8 cellular contexts compared by ENCODE assay signal in genomic region chr15:52261498-52262242, GRCh38. TPM values are rescaled to one million over a fixed set of nuclear protein-coding genes. Genes with fewer than 3 reads are reported as not detected.
DNase-seq lines count a peak whose midpoint lies in the region; ATAC-seq and TF ChIP-seq lines count a peak whose summit lies in the region.

No MANE protein-coding gene starts in this region.

- POLR2A ChIA-PET in activated CD8-positive, alpha-beta T cell treated with anti-CD3 and anti-CD28 coated beads, Interleukin-2, amount 10 ng/mL, durations not matched to agents 7 days and 5 days (lab: Charles Lee), result interaction anchor here (0.5 to 1.4 kb wide), 10 partner anchors 11 to 421 kb away, joined by 3 to 8 read pairs (median 4); partner anchors contain the start of genes LEO1 and MYO5C

- H3K9me2 ChIP-seq in GM23338 (ENCODE audit: insufficient read depth) (no peaks in the 10 kb centered on the region), Karpas-422 (replicated peaks; ENCODE audit: insufficient read depth, low read length) (no peaks in the 10 kb centered on the region)

- H3K9ac ChIP-seq in Karpas-422 (ENCODE audit: low read length), result no peak overlapping the region

- H3K4me3 Mint-ChIP-seq in GM23338 (peak overlapping the region; percentile 46; the same call in 2 of the 3 replicates), naive B cell (peak overlapping the region in 7 of 8 donors; percentile 25 to 77 (median 65))
- peak overlapping the region; percentile 50 for H3K4me3 Mint-ChIP-seq in activated CD8-positive, alpha-beta T cell treated with anti-CD3 and anti-CD28 coated beads, Interleukin-2, amount 10 ng/mL, durations not matched to agents 7 days and 5 days

- 0 out of 2 replicates have a peak, but pooled peaks cover 4% of the 10 kb centered on the region for H3K36me3 ChIP-seq in GM23338 (ENCODE audit: insufficient read depth)
- H3K36me3 ChIP-seq in Karpas-422 (ENCODE audit: insufficient read depth, low read length), result no peaks in the 10 kb centered on the region

- H3K4me1 Mint-ChIP-seq in GM23338, result peaks cover 56% of the 10 kb centered on the region
- H3K4me1 Mint-ChIP-seq in activated CD8-positive, alpha-beta T cell treated with anti-CD3 and anti-CD28 coated beads, Interleukin-2, amount 10 ng/mL, durations not matched to agents 7 days and 5 days (ENCODE audit: low read depth), result peaks cover 63% of the 10 kb centered on the region
- peaks cover 23 to 35% (median 31%) of the 10 kb centered on the region in 3 donors for H3K4me1 Mint-ChIP-seq in naive B cell

- CTCF ChIA-PET in activated CD8-positive, alpha-beta T cell treated with anti-CD3 and anti-CD28 coated beads, Interleukin-2, amount 10 ng/mL, durations not matched to agents 7 days and 5 days (lab: Charles Lee), result interaction anchor here (0.7 to 2.7 kb wide), 24 partner anchors 9 to 474 kb away, joined by 3 to 22 read pairs (median 4); partner anchors contain the start of genes ATOSA, MYO5A and MYO5C

- peak overlapping the region; percentile 92 for H3K27ac ChIP-seq in GM23338 (ENCODE audit: low read depth)
- peak overlapping the region; percentile 74 for H3K27ac ChIP-seq in epithelial cell of prostate
- H3K27ac ChIP-seq in temporal lobe (ENCODE audit: low read depth, low read length), result peak overlapping the region; percentile 25
- no peak overlapping the region for H3K27ac ChIP-seq in Karpas-422 (ENCODE audit: low read length)

- H3K4me3 ChIP-seq in GM23338 (no peak overlapping the region), Karpas-422 (ENCODE audit: low read length) (no peak overlapping the region)

- peak; percentile 29 for TF ChIP-seq POLR2A in GM15510 (IDR thresholded peaks at IDR 0.05; ENCODE audit: borderline replicate concordance, extremely low read depth, insufficient read length)

- H3K27me3 ChIP-seq in GM23338 (ENCODE audit: insufficient read depth), result no peaks in the 10 kb centered on the region
- H3K27me3 ChIP-seq in Karpas-422 (ENCODE audit: low read length), result no peaks in the 10 kb centered on the region

- H4K20me1 ChIP-seq in GM23338 (replicated peaks; ENCODE audit: insufficient read depth), result no peaks in the 10 kb centered on the region
- H4K20me1 ChIP-seq in Karpas-422 (ENCODE audit: insufficient read depth, low read depth, low read length), result no peaks in the 10 kb centered on the region

- no peak; a peak in 1 of 4 replicates for TF ChIP-seq CTCF in GM23338 (conservative IDR thresholded peaks at IDR 0.05; ENCODE audit: low read depth in 2 of 2)

- H3K27me3 Mint-ChIP-seq in GM23338 (ENCODE audit: insufficient read depth, low read depth, poor library complexity) (peaks cover 9% of the 10 kb centered on the region), naive B cell (no peaks in the 10 kb centered on the region)
- H3K27me3 Mint-ChIP-seq in activated CD8-positive, alpha-beta T cell treated with anti-CD3 and anti-CD28 coated beads, Interleukin-2, amount 10 ng/mL, durations not matched to agents 7 days and 5 days (ENCODE audit: low read depth), result no peaks in the 10 kb centered on the region

- DNase-seq in GM23338 (ENCODE audit: low spot score) (peak; percentile 97), Kasumi-1 (lab: John Stamatoyannopoulos, UW) (peak; percentile 3 to 7), epithelial cell of prostate (ENCODE audit: low read depth, low spot score) (no peak), naive B cell (peak; percentile 51), Karpas-422 (no peak)
- peak; percentile 85 for DNase-seq in activated CD8-positive, alpha-beta T cell treated with anti-CD3 and anti-CD28 coated beads, Interleukin-2, amount 10 ng/mL, durations not matched to agents 7 days and 5 days

- H2AFZ ChIP-seq in GM23338 (no peak overlapping the region), Karpas-422 (ENCODE audit: low read length) (no peak overlapping the region)

- no peaks in the 10 kb centered on the region for H3K9me3 ChIP-seq in Karpas-422 (ENCODE audit: low read length)

- ATAC-seq in GM23338 (peak; percentile 91), naive B cell (ENCODE audit: low read depth in 2 of 2) (peak; percentile 97 to 98)
- ATAC-seq in activated CD8-positive, alpha-beta T cell treated with anti-CD3 and anti-CD28 coated beads, Interleukin-2, amount 10 ng/mL, durations not matched to agents 7 days and 5 days, result peak; percentile 97

- peaks cover 2% of the 10 kb centered on the region; the same call in 1 of the 2 replicates for H3F3A ChIP-seq in GM23338 (replicated peaks; ENCODE audit: low read depth)

- peaks cover 38% of the 10 kb centered on the region for H3K36me3 Mint-ChIP-seq in GM23338 (ENCODE audit: low read depth)
- H3K36me3 Mint-ChIP-seq in activated CD8-positive, alpha-beta T cell treated with anti-CD3 and anti-CD28 coated beads, Interleukin-2, amount 10 ng/mL, durations not matched to agents 7 days and 5 days (ENCODE audit: low read depth), result peaks cover 18% of the 10 kb centered on the region
- H3K36me3 Mint-ChIP-seq in naive B cell, result no peaks in the 10 kb centered on the region

- H3K79me2 ChIP-seq in GM23338 (replicated peaks; ENCODE audit: insufficient read depth) (no peaks in the 10 kb centered on the region), Karpas-422 (ENCODE audit: low read length) (no peaks in the 10 kb centered on the region)

- H3K27ac Mint-ChIP-seq in GM23338 (peak overlapping the region; percentile 99), naive B cell (peak overlapping the region; percentile 66 to 91 (median 88))
- H3K27ac Mint-ChIP-seq in activated CD8-positive, alpha-beta T cell treated with anti-CD3 and anti-CD28 coated beads, Interleukin-2, amount 10 ng/mL, durations not matched to agents 7 days and 5 days, result peak overlapping the region; percentile 85

- H3K4me2 ChIP-seq in GM23338, result no peak overlapping the region
- no peak overlapping the region for H3K4me2 ChIP-seq in Karpas-422 (ENCODE audit: low read depth, low read length, poor library complexity, severe bottlenecking)

- H3K9me3 Mint-ChIP-seq in GM23338 (no peaks in the 10 kb centered on the region), naive B cell (no peaks in the 10 kb centered on the region)
- no peaks in the 10 kb centered on the region for H3K9me3 Mint-ChIP-seq in activated CD8-positive, alpha-beta T cell treated with anti-CD3 and anti-CD28 coated beads, Interleukin-2, amount 10 ng/mL, durations not matched to agents 7 days and 5 days (ENCODE audit: insufficient read depth)

- peaks cover 23% of the 10 kb centered on the region for H3K4me1 ChIP-seq in GM23338 (ENCODE audit: insufficient read depth)
- H3K4me1 ChIP-seq in Karpas-422 (ENCODE audit: low read length), result peaks cover 8% of the 10 kb centered on the region

TF ChIP-seq in GM23338, 12 proteins besides CTCF, POLR2A, EP300 and RAD21:
- TF ChIP-seq ZNF114 (CRISPR knock-in tag; IDR thresholded peaks at IDR 0.05) (peak; percentile 50; the same call in 1 of the 2 replicates), STAT1 (IDR thresholded peaks at IDR 0.05; ENCODE audit: unreplicated experiment) (no peak), CREB1 (CRISPR knock-in tag; IDR thresholded peaks at IDR 0.05; ENCODE audit: low read depth) (0 out of 2 replicates have a peak, but pooled peaks have one; percentile 1)

RNA-seq across cellular contexts. Expression of gene MYO5C, which starts 33.9 kb away (rescaled TPM):
- total RNA-seq in GM23338 (2014; rRNA removed; shearing (Covaris generic)), result 20.8 and 28.8 TPM in 2 replicates
- polyA plus RNA-seq in GM23338 (2016; fragmentation: Nextera tagmentation; extraction: Ambion mirVana) (6.4 and 7.9 TPM in 2 replicates), naive B cell (ENCODE audit: low read depth in 6 of 6) (under 1 TPM in 4 of 6 donors, not detected in 2; 0.08 to 0.32 (median 0.22) TPM)
- total RNA-seq in activated CD8-positive, alpha-beta T cell treated with anti-CD3 and anti-CD28 coated beads, Interleukin-2, amount 10 ng/mL, durations not matched to agents 7 days and 5 days, result 1 to 10 TPM; 2.5 to 3.2 TPM
- 0.98 TPM for total RNA-seq in temporal lobe
- total RNA-seq in Karpas-422 (2014; rRNA removed; shearing (Covaris generic); ENCODE audit: low replicate concordance), result 0.22 and 0.58 TPM in 2 replicates

Comparison
In these comparisons a context has a peak if more than half of its experiments do, and no peak if none do; other contexts are left out.
1. DNase-seq: peak in GM23338 (single experiment), Kasumi-1 (2 of 2), activated CD8-positive, alpha-beta T cell treated with anti-CD3 and anti-CD28 coated beads, Interleukin-2, amount 10 ng/mL, durations not matched to agents 7 days and 5 days (single experiment) and naive B cell (single experiment); none in epithelial cell of prostate (single experiment) and Karpas-422 (single experiment).
2. Peak in every context shown above with its lines, with median percentiles within 50 percentile points of each other: ATAC-seq, H3K27ac Mint-ChIP-seq and H3K4me3 Mint-ChIP-seq.